In genomic region chr16:89156740-89157645, GRCh38 we compare ENCODE assay signal across 23 cellular contexts. TPM values are rescaled to one million over a fixed set of nuclear protein-coding genes. Genes with fewer than 3 reads are reported as not detected.
DNase-seq lines count a peak whose midpoint lies in the region; ATAC-seq, FAIRE-seq and TF ChIP-seq lines count a peak whose summit lies in the region.
"Had no signal": no experiment of that assay in that cellular context is flagged by ENCODE, and none has a peak within 500 bp of the region (broad histone marks: within the 10 kb centered on the region; RNA-seq: fewer than 3 reads in every experiment).

No MANE protein-coding gene starts in this region.

- no peak overlapping the region for H3K4me3 Mint-ChIP-seq in stimulated activated naive CD8-positive, alpha-beta T cell treated with anti-CD3 and anti-CD28 coated beads, Interleukin-15, amount 100 ng/mL, for 72 hours
- H3K4me3 Mint-ChIP-seq: GM23338 had no signal

- H3K27me3 ChIP-seq in bronchial epithelial cell (ENCODE audit: control insufficient read depth, insufficient read depth, low read length) = peaks cover 3% of the 10 kb centered on the region

- H3K27me3 Mint-ChIP-seq in stimulated activated naive CD8-positive, alpha-beta T cell treated with anti-CD3 and anti-CD28 coated beads, Interleukin-15, amount 100 ng/mL, for 72 hours = no peaks in the 10 kb centered on the region

- no peak for FAIRE-seq in bronchial epithelial cell (lab: Jason Lieb, UNC)
- FAIRE-seq: G401.6 had no signal

- H3K4me3 ChIP-seq in bronchial epithelial cell (ENCODE audit: low read depth, low read length) = no peak overlapping the region
- H3K4me3 ChIP-seq: GM23338 had no signal

- H3K4me1 Mint-ChIP-seq in stimulated activated naive CD8-positive, alpha-beta T cell treated with anti-CD3 and anti-CD28 coated beads, Interleukin-15, amount 100 ng/mL, for 72 hours = no peaks in the 10 kb centered on the region

- no peaks in the 10 kb centered on the region for H3K9me3 Mint-ChIP-seq in stimulated activated naive CD8-positive, alpha-beta T cell treated with anti-CD3 and anti-CD28 coated beads, Interleukin-15, amount 100 ng/mL, for 72 hours

- no peaks in the 10 kb centered on the region for H3K36me3 ChIP-seq in bronchial epithelial cell (ENCODE audit: control insufficient read depth, insufficient read depth, low read length)

- peak overlapping the region; percentile 25 to 71 for H3K27ac Mint-ChIP-seq in stimulated activated naive CD8-positive, alpha-beta T cell treated with anti-CD3 and anti-CD28 coated beads, Interleukin-15, amount 100 ng/mL, for 72 hours
- H3K27ac Mint-ChIP-seq: CD14-positive monocyte, GM23338 had no signal

- DNase-seq in stimulated activated naive CD8-positive, alpha-beta T cell treated with anti-CD3 and anti-CD28 coated beads, Interleukin-15, amount 100 ng/mL, for 72 hours = no peak
- DNase-seq in stimulated activated naive CD8-positive, alpha-beta T cell treated with anti-CD3 and anti-CD28 coated beads, Interleukin-15, Interleukin-2, amounts not matched to agents 100 U/mL and 50 U/mL, for 24 hours = no peak
- DNase-seq in bronchial epithelial cell (ENCODE audit: low read depth) (peak; percentile 59), left lobe of liver (ENCODE audit: low spot score) (no peak), head of caudate nucleus (no peak)
- no peak for DNase-seq in central memory CD4-positive, alpha-beta T cell
- DNase-seq in NK-92 treated with Interleukin-12 subunit alpha and Interleukin-12 subunit beta, amount 100 ng/mL, for 24 hours (lab: John Stamatoyannopoulos, UW) = no peak
- DNase-seq: KG1, MV-4-11, NCI-H1417, NCI-H187, NCI-H2107, NCI-H2227 treated with DMSO at 0.1 percent for 48 hours, NCI-H510A treated with DMSO at 0.1 percent for 48 hours, NCI-H774, PC-3, RPMI8226, SHP77 treated with DMSO at 0.1 percent for 48 hours had no signal

- peak; percentile 10 for ATAC-seq in stimulated activated naive CD8-positive, alpha-beta T cell treated with anti-CD3 and anti-CD28 coated beads, Interleukin-15, amount 100 ng/mL, for 72 hours
- no peak for ATAC-seq in stimulated activated naive CD8-positive, alpha-beta T cell treated with anti-CD3 and anti-CD28 coated beads, Interleukin-15, Interleukin-2, amounts not matched to agents 100 U/mL and 50 U/mL, for 24 hours
- ATAC-seq in left lobe of liver = peak; percentile 6
- no peak for ATAC-seq in HG03442 (IDR thresholded peaks at IDR 0.05; ENCODE audit: unreplicated experiment)
- ATAC-seq: GM23338, HCT116, PC-3 had no signal

- no peak for TF ChIP-seq CTCF in bronchial epithelial cell (IDR thresholded peaks at IDR 0.05; ENCODE audit: insufficient read depth, low read length, severe bottlenecking)

- intact Hi-C loops in head of caudate nucleus (cut with DNase I) = no loop called here

RNA-seq across cellular contexts. Expression of gene CDH15, which starts 14.6 kb away (rescaled TPM):
- total RNA-seq in bronchial epithelial cell (under 0.01 TPM in 2 replicates), left lobe of liver (4.3 TPM)

RNA-seq across cellular contexts. Expression of gene SLC22A31, which starts 43.3 kb away (rescaled TPM):
- total RNA-seq in bronchial epithelial cell (0.26 TPM in 1 of 2 replicates, not detected in the other), left lobe of liver (0.30 TPM)

Comparison
In these comparisons a context has a peak if more than half of its experiments do, and no peak if none do; other contexts are left out.
1. ATAC-seq: peak in stimulated activated naive CD8-positive, alpha-beta T cell treated with anti-CD3 and anti-CD28 coated beads, Interleukin-15, amount 100 ng/mL, for 72 hours (single experiment) and left lobe of liver (single experiment); none in stimulated activated naive CD8-positive, alpha-beta T cell treated with anti-CD3 and anti-CD28 coated beads, Interleukin-15, Interleukin-2, amounts not matched to agents 100 U/mL and 50 U/mL, for 24 hours (single experiment) and HG03442 (single experiment).